19 cellular contexts compared by ENCODE assay signal in genomic region chr1:212379366-212379765, GRCh38.
"Had no signal": no experiment of that assay in that cellular context is flagged by ENCODE, and none has a peak within 500 bp of the region (broad histone marks: within the 10 kb centered on the region; RNA-seq: fewer than 3 reads in every experiment).

No MANE protein-coding gene starts in this region.

- H3K9me3 ChIP-seq: esophagus muscularis mucosa, gastroesophageal sphincter, heart right ventricle, left lung, lower lobe of right lung, mucosa of descending colon had no signal

- H3K9me3 Mint-ChIP-seq: mesothelial cell of epicardium, naive B cell had no signal

- H3K27me3 ChIP-seq: dorsolateral prefrontal cortex, esophagus muscularis mucosa, foreskin keratinocyte, gastroesophageal sphincter, heart right ventricle, left lung had no signal

- H3K4me1 ChIP-seq: esophagus muscularis mucosa, foreskin keratinocyte, gastroesophageal sphincter, heart right ventricle, left lung, lower lobe of right lung had no signal

- H3K4me1 Mint-ChIP-seq: mesothelial cell of epicardium, naive B cell had no signal

- H3K27ac ChIP-seq: coronary artery, dorsolateral prefrontal cortex, esophagus muscularis mucosa, foreskin keratinocyte, gastroesophageal sphincter, heart right ventricle, left lung, lower lobe of right lung had no signal

- H3K4me3 Mint-ChIP-seq: mesothelial cell of epicardium, naive B cell had no signal

- H3K4me3 ChIP-seq: coronary artery, dorsolateral prefrontal cortex, esophagus muscularis mucosa, gastroesophageal sphincter, heart right ventricle, left lung, lower lobe of right lung, mucosa of descending colon had no signal

- ATAC-seq: foreskin keratinocyte, gastroesophageal sphincter, heart right ventricle, left cardiac atrium, left lung, left ventricle myocardium superior, lower lobe of right lung, mucosa of descending colon had no signal

- H3K27me3 Mint-ChIP-seq: naive B cell had no signal

- DNase-seq: dermis blood vessel endothelial cell; dorsolateral prefrontal cortex; effector CD4-positive, alpha-beta T cell; effector memory CD4-positive, alpha-beta T cell; foreskin keratinocyte; head of caudate nucleus; heart right ventricle; hippocampal formation; left cardiac atrium; left ventricle myocardium superior; lower lobe of right lung; mesenchymal stem cell; mucosa of descending colon; naive B cell had no signal

- H3K27ac Mint-ChIP-seq: mesothelial cell of epicardium had no signal
